In genomic region chr17:49787932-49788442, GRCh38 we compare ENCODE assay signal across 9 cellular contexts. TPM values are rescaled to one million over a fixed set of nuclear protein-coding genes. Genes with fewer than 3 reads are reported as not detected.
DNase-seq lines count a peak whose midpoint lies in the region; ATAC-seq and TF ChIP-seq lines count a peak whose summit lies in the region.
"Had no signal": no experiment of that assay in that cellular context is flagged by ENCODE, and none has a peak within 500 bp of the region (broad histone marks: within the 10 kb centered on the region; RNA-seq: fewer than 3 reads in every experiment).

No MANE protein-coding gene starts in this region.

- POLR2A ChIA-PET in AG04450 (lab: Yijun Ruan, JAX) = interaction anchor here (0.5 to 1.7 kb wide), 4 partner anchors 11 to 68 kb away, joined by 3 to 10 read pairs (median 4); partner anchors contain the start of gene FAM117A

- H3K27ac ChIP-seq in AG04450 (ENCODE audit: low read depth, low read length) (peak overlapping the region; percentile 49), iPS-20b (ENCODE audit: low read length) (peak overlapping the region; percentile 84), stomach (peak overlapping the region; percentile 33 to 100 (median 100))

- TF ChIP-seq POLR2A in stomach (IDR thresholded peaks at IDR 0.05) = no peak

- peak overlapping the region; percentile 99 for H3K9ac ChIP-seq in iPS-20b (ENCODE audit: low read depth, low read length)

- TF ChIP-seq CTCF in AG04450 (IDR thresholded peaks at IDR 0.05; ENCODE audit: low read depth, low read length) (no peak), stomach (IDR thresholded peaks at IDR 0.05) (no peak)

- peaks cover 28% of the 10 kb centered on the region for H3K36me3 ChIP-seq in iPS-20b (ENCODE audit: insufficient read depth, low read depth, low read length)
- peaks cover 7 to 22% (median 18%) of the 10 kb centered on the region in 4 donors for H3K36me3 ChIP-seq in stomach

- DNase-seq in AG04450 (ENCODE audit: low read depth, low spot score) (no peak), stomach (no peak), NCI-H446 treated with DMSO at 0.1 percent for 48 hours (lab: John Stamatoyannopoulos, UW) (no peak)
- DNase-seq in Jurkat, Clone E6-1 (ENCODE audit: low read depth, low spot score) = no peak
- peak; percentile 65 for DNase-seq in activated effector memory CD4-positive, alpha-beta T cell treated with anti-CD3 and anti-CD28 coated beads, Interleukin-2, amount 50 U/mL, for 16 hours

- intact Hi-C loops in stomach (cut with DNase I; ENCODE audit: low total_unique reads) = no loop called here

- WGBS in stomach, 5 donors = 3 to 6% (median 3%) methylated on average over 16 of the region's 16 CpGs

- no peak for TF ChIP-seq EP300 in stomach (IDR thresholded peaks at IDR 0.05)

- H3K4me1 ChIP-seq in iPS-20b (ENCODE audit: insufficient read depth, low read length) (peaks cover 7% of the 10 kb centered on the region), stomach (peaks cover 23 to 69% (median 44%) of the 10 kb centered on the region in 4 donors)

- ATAC-seq in HG02588 (IDR thresholded peaks at IDR 0.05; ENCODE audit: unreplicated experiment) (no peak), GM19467 (IDR thresholded peaks at IDR 0.05; ENCODE audit: unreplicated experiment) (no peak)

- CTCF ChIA-PET in AG04450 (lab: Charles Lee) = interaction anchor here (0.6 to 1.5 kb wide), 2 partner anchors 78 to 80 kb away, joined by 3 to 6 read pairs; partner anchors contain the start of gene SLC35B1

- H3K9me3 ChIP-seq in AG04450 (ENCODE audit: control insufficient read depth, insufficient read depth, low read length) (peaks cover 2% of the 10 kb centered on the region; the same call in 1 of the 2 replicates), iPS-20b (ENCODE audit: insufficient read depth, low read depth, low read length) (no peaks in the 10 kb centered on the region), stomach (no peaks in the 10 kb centered on the region)

- no peaks in the 10 kb centered on the region for H3K27me3 ChIP-seq in AG04450 (ENCODE audit: control insufficient read depth, insufficient read depth, low read length)
- peaks cover 4% of the 10 kb centered on the region; the same call in 1 of the 2 replicates for H3K27me3 ChIP-seq in iPS-20b (ENCODE audit: insufficient read depth, low read length)
- no peaks in the 10 kb centered on the region for H3K27me3 ChIP-seq in stomach

- H3K4me3 ChIP-seq in AG04450 (ENCODE audit: low read depth, low read length) (peak overlapping the region; percentile 99), iPS-20b (ENCODE audit: low read length) (peak overlapping the region; percentile 90), stomach (peak overlapping the region; percentile 69 to 98 (median 90))
- H3K4me3 ChIP-seq in Jurkat, Clone E6-1 (ENCODE audit: low read length) = peak overlapping the region; percentile 97

RNA-seq across cellular contexts. Expression of gene KAT7, which starts 0.5 kb away (rescaled TPM):
- polyA plus RNA-seq in AG04450 (2011; rRNA removed) (26.5 and 27.0 TPM in 2 replicates), stomach (10 to 100 TPM in 1 of 3 donors, 1 to 10 TPM in 2; 5.0 to 12.7 (median 9.0) TPM)
- 31.9 and 34.9 TPM in 2 replicates for polyA minus RNA-seq in AG04450 (2011; rRNA and poly(A)+ RNA removed)
- polyA plus RNA-seq in Jurkat, Clone E6-1 (2012; ENCODE audit: insufficient read depth, insufficient read length) = 53.9 TPM
- total RNA-seq in stomach = 10 to 100 TPM in 4 of 5 donors, 1 to 10 TPM in 1; 9.3 to 92.4 (median 31.2) TPM

RNA-seq across cellular contexts. Expression of gene FAM117A, which starts 24.1 kb away (rescaled TPM):
- 2.5 and 2.8 TPM in 2 replicates for polyA plus RNA-seq in AG04450 (2011; rRNA removed)
- polyA minus RNA-seq in AG04450 (2011; rRNA and poly(A)+ RNA removed) = 3.2 and 4.9 TPM in 2 replicates
- polyA plus RNA-seq in Jurkat, Clone E6-1 (2012; ENCODE audit: insufficient read depth, insufficient read length) = 30.8 TPM
- 10 to 100 TPM in 2 of 5 donors, 1 to 10 TPM in 2, under 1 TPM in 1; 0.58 to 39.7 (median 6.7) TPM for total RNA-seq in stomach
- polyA plus RNA-seq in stomach = 1 to 10 TPM; 5.3 to 7.0 (median 5.6) TPM

RNA-seq across cellular contexts. Expression of gene TAC4, which starts 59.9 kb away (rescaled TPM):
- not detected in 2 replicates for polyA plus RNA-seq in AG04450 (2011; rRNA removed)
- not detected in 2 replicates for polyA minus RNA-seq in AG04450 (2011; rRNA and poly(A)+ RNA removed)
- not detected for polyA plus RNA-seq in Jurkat, Clone E6-1 (2012; ENCODE audit: insufficient read depth, insufficient read length)
- total RNA-seq in stomach = not detected
- polyA plus RNA-seq in stomach = not detected
- total RNA-seq: left colon had no signal

Comparison
In these comparisons a context has a peak if more than half of its experiments do, and no peak if none do; other contexts are left out.
1. H3K27ac ChIP-seq: peak in every context shown above with its lines; median percentile 100 in stomach; 84 in iPS-20b; 49 in AG04450.